In genomic region chr11:67397986-67398660, GRCh38 we compare ENCODE assay signal across 18 cellular contexts. TPM values are rescaled to one million over a fixed set of nuclear protein-coding genes. Genes with fewer than 3 reads are reported as not detected.
A peak's percentile ranks its signal among the peaks of the same experiment; 100 is the strongest.
DNase-seq lines count a peak whose midpoint lies in the region; ATAC-seq and TF ChIP-seq lines count a peak whose summit lies in the region.
"Had no signal": no experiment of that assay in that cellular context is flagged by ENCODE, and none has a peak within 500 bp of the region (broad histone marks: within the 10 kb centered on the region; RNA-seq: fewer than 3 reads in every experiment).

No MANE protein-coding gene starts in this region.

- H3K27ac ChIP-seq in breast epithelium: no peak overlapping the region
- H3K27ac ChIP-seq: brain microvascular endothelial cell, tibial artery had no signal

- intact Hi-C loops in MCF 10A (cut with micrococcal nuclease): no loop called here
- intact Hi-C loops in breast epithelium (cut with DNase I; ENCODE audit: low total_unique reads): loop anchor here (10.0 kb wide), 1 partner anchor 107 kb away; the partner anchor contains the start of genes CDK2AP2 and PITPNM1

- TSS peak; percentile 57 for BruUV-seq in MCF 10A (replicated peaks; lab: Mats Ljungman, UMichigan)

- H3K27ac Mint-ChIP-seq in MCF 10A (ENCODE audit: low read depth, unreplicated experiment) (no peak overlapping the region), T-cell (peak overlapping the region; percentile 80 to 82)
- H3K27ac Mint-ChIP-seq in central memory CD8-positive, alpha-beta T cell (ENCODE audit: low read depth): peak overlapping the region; percentile 84

- H3K9me3 Mint-ChIP-seq in MCF 10A (ENCODE audit: unreplicated experiment) (no peaks in the 10 kb centered on the region), T-cell (no peaks in the 10 kb centered on the region)
- H3K9me3 Mint-ChIP-seq in central memory CD8-positive, alpha-beta T cell: no peaks in the 10 kb centered on the region

- H3K36me3 ChIP-seq in breast epithelium: no peaks in the 10 kb centered on the region

- DNase-seq in MCF 10A (ENCODE audit: unreplicated experiment) (no peak), breast epithelium (ENCODE audit: low spot score in 2 of 2) (no peak), T-cell (no peak), superior temporal gyrus (ENCODE audit: extremely low spot score) (peak; percentile 6), foreskin melanocyte (no peak), germinal center (ENCODE audit: low spot score) (no peak)
- no peak for DNase-seq in central memory CD8-positive, alpha-beta T cell (ENCODE audit: low spot score in 2 of 2)
- no peak for DNase-seq in stimulated activated CD4-positive, alpha-beta T cell treated with anti-CD3 and anti-CD28 coated beads, Interleukin-4, amount 100 ng/mL, for 1 hour
- DNase-seq: activated CD4-positive, CD25-positive, alpha-beta regulatory T cell treated with anti-CD3 and anti-CD28 coated beads, Interleukin-2, amount 50 U/mL, for 72 hours; brain microvascular endothelial cell; HCEC 1CT; left ventricle myocardium superior; NCI-H1092 treated with DMSO at 0.1 percent for 48 hours; NCI-H2171; NCI-H82; stimulated activated CD4-positive, alpha-beta T cell treated with anti-CD3 and anti-CD28 coated beads, Interleukin-1b, Interleukin-23, amount 100 ng/mL, for 48 hours; tibial artery had no signal

- H3K27me3 Mint-ChIP-seq in MCF 10A (ENCODE audit: insufficient read depth, unreplicated experiment) (no peaks in the 10 kb centered on the region), T-cell (no peaks in the 10 kb centered on the region)
- H3K27me3 Mint-ChIP-seq in central memory CD8-positive, alpha-beta T cell: no peaks in the 10 kb centered on the region

- no peak overlapping the region for H3K4me3 ChIP-seq in breast epithelium
- H3K4me3 ChIP-seq: tibial artery had no signal

- CTCF ChIA-PET in MCF 10A (lab: Yijun Ruan, JAX) (interaction anchor here (1.2 kb wide), 1 partner anchor 13 kb away, joined by 4 read pairs; no protein-coding TSS in a partner anchor), T-cell (lab: Charles Lee) (interaction anchor here in 1 of 2 donors (0.6 kb wide), 1 partner anchor 46 kb away, joined by 4 read pairs; no protein-coding TSS in a partner anchor)

- H3K9me3 ChIP-seq in breast epithelium: no peaks in the 10 kb centered on the region
- H3K9me3 ChIP-seq: tibial artery had no signal

- H3K4me1 ChIP-seq in breast epithelium: peaks cover 12 to 14% of the 10 kb centered on the region in 2 donors

- no peak for TF ChIP-seq POLR2A in breast epithelium (IDR thresholded peaks at IDR 0.05)

- TF ChIP-seq CTCF in MCF 10A (IDR thresholded peaks at IDR 0.05; ENCODE audit: unreplicated experiment): no peak
- TF ChIP-seq CTCF in breast epithelium (IDR thresholded peaks at IDR 0.05): no peak

- H3K36me3 Mint-ChIP-seq in MCF 10A (ENCODE audit: insufficient read depth, unreplicated experiment): peaks cover 35% of the 10 kb centered on the region
- H3K36me3 Mint-ChIP-seq in T-cell: peaks cover 14% of the 10 kb centered on the region
- H3K36me3 Mint-ChIP-seq in central memory CD8-positive, alpha-beta T cell (ENCODE audit: insufficient read depth): peaks cover 28% of the 10 kb centered on the region

- no peak overlapping the region for H3K4me3 Mint-ChIP-seq in MCF 10A (ENCODE audit: unreplicated experiment)
- peak overlapping the region in 1 of 3 donors; percentile 77 for H3K4me3 Mint-ChIP-seq in T-cell
- H3K4me3 Mint-ChIP-seq in central memory CD8-positive, alpha-beta T cell: peak overlapping the region; percentile 57

- H3K27me3 ChIP-seq in breast epithelium: no peaks in the 10 kb centered on the region
- H3K27me3 ChIP-seq: brain microvascular endothelial cell, tibial artery had no signal

- POLR2A ChIA-PET in MCF 10A (lab: Yijun Ruan, JAX): interaction anchor here (0.7 kb wide), 2 partner anchors 15 to 554 kb away, joined by 3 read pairs; no protein-coding TSS in a partner anchor
- POLR2A ChIA-PET in T-cell (lab: Charles Lee): no interaction called here

- H3K4me1 Mint-ChIP-seq in MCF 10A (ENCODE audit: insufficient read depth, unreplicated experiment) (peaks cover 5% of the 10 kb centered on the region), T-cell (peaks cover 49 to 61% (median 53%) of the 10 kb centered on the region in 3 donors)
- peaks cover 40% of the 10 kb centered on the region for H3K4me1 Mint-ChIP-seq in central memory CD8-positive, alpha-beta T cell

- ATAC-seq in T-cell (replicated peaks in 1 of 4): no peak
- no peak for ATAC-seq in central memory CD8-positive, alpha-beta T cell (replicated peaks; ENCODE audit: extremely low read depth, poor library complexity, severe bottlenecking)
- ATAC-seq: left ventricle myocardium superior had no signal

RNA-seq across cellular contexts. Expression of gene PPP1CA, which starts 3.5 kb away (rescaled TPM):
- 123 and 143 TPM in 2 replicates for total RNA-seq in MCF 10A (2022)
- 10 to 100 TPM; 73.1 to 91.9 (median 76.7) TPM for total RNA-seq in breast epithelium
- 100 to 1,000 TPM; 118 to 198 (median 186) TPM for total RNA-seq in T-cell

RNA-seq across cellular contexts. Expression of gene TBC1D10C, which starts 5.8 kb away (rescaled TPM):
- not detected in 2 replicates for total RNA-seq in MCF 10A (2022)
- 1 to 10 TPM in 2 of 3 donors, under 1 TPM in 1; 0.66 to 2.0 (median 1.6) TPM for total RNA-seq in breast epithelium
- 100 to 1,000 TPM; 288 to 449 (median 436) TPM for total RNA-seq in T-cell
- total RNA-seq: RPMI7951 had no signal

RNA-seq across cellular contexts. Expression of gene RAD9A, which starts 6.3 kb away (rescaled TPM):
- total RNA-seq in MCF 10A (2022): 9.9 and 18.3 TPM in 2 replicates
- total RNA-seq in breast epithelium: 10 to 100 TPM; 11.0 to 31.0 (median 24.6) TPM
- 10 to 100 TPM; 34.9 to 63.8 (median 56.2) TPM for total RNA-seq in T-cell

RNA-seq across cellular contexts. Expression of gene CARNS1, which starts 17.4 kb away (rescaled TPM):
- total RNA-seq in MCF 10A (2022) (0.07 TPM in 1 of 2 replicates, not detected in the other), breast epithelium (1 to 10 TPM in 1 of 3 donors, under 1 TPM in 2; 0.16 to 4.2 (median 0.66) TPM), T-cell (10 to 100 TPM in 2 of 5 donors, 1 to 10 TPM in 3; 5.5 to 19.1 (median 9.8) TPM)
- total RNA-seq: RPMI7951 had no signal

RNA-seq across cellular contexts. Expression of gene CLCF1, which starts 24.7 kb away (rescaled TPM):
- total RNA-seq in MCF 10A (2022) (5.8 and 7.0 TPM in 2 replicates), breast epithelium (10 to 100 TPM in 2 of 3 donors, 1 to 10 TPM in 1; 3.2 to 11.1 (median 10.2) TPM), T-cell (1 to 10 TPM; 2.2 to 8.5 (median 4.1) TPM)

Comparison
In these comparisons a context has a peak if more than half of its experiments do, and no peak if none do; other contexts are left out.
1. RNA of gene TBC1D10C, which starts 5.8 kb away (total RNA-seq): 288 to 449 TPM in T-cell; 0.66 to 2.0 TPM in breast epithelium and not detected in MCF 10A; every median in the first group is over 10 times any median in the second.